1 cellular context compared by ENCODE assay signal in the genomic region with DNA sequence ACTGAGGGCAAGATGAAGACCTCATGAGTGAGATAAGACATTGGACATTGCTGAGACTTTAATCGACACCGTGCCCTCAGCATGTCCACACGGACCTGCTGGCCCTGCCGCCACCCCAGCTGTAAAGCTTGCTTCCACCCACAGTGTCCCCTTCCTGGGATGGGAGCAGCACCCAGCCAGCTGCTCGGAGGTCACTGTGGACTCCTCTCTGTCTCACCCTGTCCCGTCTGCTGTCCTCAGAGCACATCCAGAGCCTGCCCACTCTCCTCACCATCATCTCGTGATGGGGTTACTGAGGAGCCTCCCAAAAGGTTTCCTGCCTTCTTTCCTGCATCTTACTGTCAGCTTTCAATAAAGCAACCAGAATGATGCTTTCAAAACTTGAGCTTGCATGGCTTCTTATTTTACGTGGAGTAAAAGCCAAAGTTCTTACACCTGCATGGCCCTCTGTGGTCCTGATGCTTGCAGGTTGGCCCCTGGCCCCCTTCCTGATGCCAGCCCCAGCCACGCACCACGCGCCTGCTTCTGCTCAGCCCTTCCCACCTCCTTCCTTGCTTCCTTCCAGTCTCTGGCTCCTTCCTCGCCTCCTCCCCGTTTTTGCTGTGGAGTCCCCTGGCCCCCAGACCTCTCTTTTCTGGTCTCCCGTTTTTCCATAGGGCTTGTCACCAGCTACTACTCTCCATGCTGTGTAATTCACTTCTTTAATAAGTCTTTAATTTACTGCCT.
TF ChIP-seq lines count a peak whose summit lies in the region.

No MANE protein-coding gene starts in this region.

TF ChIP-seq in GM23338, 12 proteins besides CTCF, POLR2A, EP300 and RAD21 (continued from another document):
- TF ChIP-seq POLR2AphosphoS5 (IDR thresholded peaks at IDR 0.05; ENCODE audit: low read depth) (no peak), JUNB (IDR thresholded peaks at IDR 0.05; ENCODE audit: unreplicated experiment) (no peak), NANOG (IDR thresholded peaks at IDR 0.05; ENCODE audit: borderline replicate concordance) (no peak), CREB1 (CRISPR knock-in tag; IDR thresholded peaks at IDR 0.05; ENCODE audit: low read depth) (no peak), STAT1 (IDR thresholded peaks at IDR 0.05; ENCODE audit: unreplicated experiment) (no peak), ZNF331 (CRISPR knock-in tag; IDR thresholded peaks at IDR 0.05; ENCODE audit: low read depth) (no peak), ZNF114 (CRISPR knock-in tag; IDR thresholded peaks at IDR 0.05) (no peak), EZH2phosphoT487 (IDR thresholded peaks at IDR 0.05; ENCODE audit: unreplicated experiment) (no peak)
- TF ChIP-seq, protein P1, sequence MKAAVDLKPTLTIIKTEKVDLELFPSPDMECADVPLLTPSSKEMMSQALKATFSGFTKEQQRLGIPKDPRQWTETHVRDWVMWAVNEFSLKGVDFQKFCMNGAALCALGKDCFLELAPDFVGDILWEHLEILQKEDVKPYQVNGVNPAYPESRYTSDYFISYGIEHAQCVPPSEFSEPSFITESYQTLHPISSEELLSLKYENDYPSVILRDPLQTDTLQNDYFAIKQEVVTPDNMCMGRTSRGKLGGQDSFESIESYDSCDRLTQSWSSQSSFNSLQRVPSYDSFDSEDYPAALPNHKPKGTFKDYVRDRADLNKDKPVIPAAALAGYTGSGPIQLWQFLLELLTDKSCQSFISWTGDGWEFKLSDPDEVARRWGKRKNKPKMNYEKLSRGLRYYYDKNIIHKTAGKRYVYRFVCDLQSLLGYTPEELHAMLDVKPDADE (IDR thresholded peaks at IDR 0.05), result no peak
- TF ChIP-seq, protein P2, sequence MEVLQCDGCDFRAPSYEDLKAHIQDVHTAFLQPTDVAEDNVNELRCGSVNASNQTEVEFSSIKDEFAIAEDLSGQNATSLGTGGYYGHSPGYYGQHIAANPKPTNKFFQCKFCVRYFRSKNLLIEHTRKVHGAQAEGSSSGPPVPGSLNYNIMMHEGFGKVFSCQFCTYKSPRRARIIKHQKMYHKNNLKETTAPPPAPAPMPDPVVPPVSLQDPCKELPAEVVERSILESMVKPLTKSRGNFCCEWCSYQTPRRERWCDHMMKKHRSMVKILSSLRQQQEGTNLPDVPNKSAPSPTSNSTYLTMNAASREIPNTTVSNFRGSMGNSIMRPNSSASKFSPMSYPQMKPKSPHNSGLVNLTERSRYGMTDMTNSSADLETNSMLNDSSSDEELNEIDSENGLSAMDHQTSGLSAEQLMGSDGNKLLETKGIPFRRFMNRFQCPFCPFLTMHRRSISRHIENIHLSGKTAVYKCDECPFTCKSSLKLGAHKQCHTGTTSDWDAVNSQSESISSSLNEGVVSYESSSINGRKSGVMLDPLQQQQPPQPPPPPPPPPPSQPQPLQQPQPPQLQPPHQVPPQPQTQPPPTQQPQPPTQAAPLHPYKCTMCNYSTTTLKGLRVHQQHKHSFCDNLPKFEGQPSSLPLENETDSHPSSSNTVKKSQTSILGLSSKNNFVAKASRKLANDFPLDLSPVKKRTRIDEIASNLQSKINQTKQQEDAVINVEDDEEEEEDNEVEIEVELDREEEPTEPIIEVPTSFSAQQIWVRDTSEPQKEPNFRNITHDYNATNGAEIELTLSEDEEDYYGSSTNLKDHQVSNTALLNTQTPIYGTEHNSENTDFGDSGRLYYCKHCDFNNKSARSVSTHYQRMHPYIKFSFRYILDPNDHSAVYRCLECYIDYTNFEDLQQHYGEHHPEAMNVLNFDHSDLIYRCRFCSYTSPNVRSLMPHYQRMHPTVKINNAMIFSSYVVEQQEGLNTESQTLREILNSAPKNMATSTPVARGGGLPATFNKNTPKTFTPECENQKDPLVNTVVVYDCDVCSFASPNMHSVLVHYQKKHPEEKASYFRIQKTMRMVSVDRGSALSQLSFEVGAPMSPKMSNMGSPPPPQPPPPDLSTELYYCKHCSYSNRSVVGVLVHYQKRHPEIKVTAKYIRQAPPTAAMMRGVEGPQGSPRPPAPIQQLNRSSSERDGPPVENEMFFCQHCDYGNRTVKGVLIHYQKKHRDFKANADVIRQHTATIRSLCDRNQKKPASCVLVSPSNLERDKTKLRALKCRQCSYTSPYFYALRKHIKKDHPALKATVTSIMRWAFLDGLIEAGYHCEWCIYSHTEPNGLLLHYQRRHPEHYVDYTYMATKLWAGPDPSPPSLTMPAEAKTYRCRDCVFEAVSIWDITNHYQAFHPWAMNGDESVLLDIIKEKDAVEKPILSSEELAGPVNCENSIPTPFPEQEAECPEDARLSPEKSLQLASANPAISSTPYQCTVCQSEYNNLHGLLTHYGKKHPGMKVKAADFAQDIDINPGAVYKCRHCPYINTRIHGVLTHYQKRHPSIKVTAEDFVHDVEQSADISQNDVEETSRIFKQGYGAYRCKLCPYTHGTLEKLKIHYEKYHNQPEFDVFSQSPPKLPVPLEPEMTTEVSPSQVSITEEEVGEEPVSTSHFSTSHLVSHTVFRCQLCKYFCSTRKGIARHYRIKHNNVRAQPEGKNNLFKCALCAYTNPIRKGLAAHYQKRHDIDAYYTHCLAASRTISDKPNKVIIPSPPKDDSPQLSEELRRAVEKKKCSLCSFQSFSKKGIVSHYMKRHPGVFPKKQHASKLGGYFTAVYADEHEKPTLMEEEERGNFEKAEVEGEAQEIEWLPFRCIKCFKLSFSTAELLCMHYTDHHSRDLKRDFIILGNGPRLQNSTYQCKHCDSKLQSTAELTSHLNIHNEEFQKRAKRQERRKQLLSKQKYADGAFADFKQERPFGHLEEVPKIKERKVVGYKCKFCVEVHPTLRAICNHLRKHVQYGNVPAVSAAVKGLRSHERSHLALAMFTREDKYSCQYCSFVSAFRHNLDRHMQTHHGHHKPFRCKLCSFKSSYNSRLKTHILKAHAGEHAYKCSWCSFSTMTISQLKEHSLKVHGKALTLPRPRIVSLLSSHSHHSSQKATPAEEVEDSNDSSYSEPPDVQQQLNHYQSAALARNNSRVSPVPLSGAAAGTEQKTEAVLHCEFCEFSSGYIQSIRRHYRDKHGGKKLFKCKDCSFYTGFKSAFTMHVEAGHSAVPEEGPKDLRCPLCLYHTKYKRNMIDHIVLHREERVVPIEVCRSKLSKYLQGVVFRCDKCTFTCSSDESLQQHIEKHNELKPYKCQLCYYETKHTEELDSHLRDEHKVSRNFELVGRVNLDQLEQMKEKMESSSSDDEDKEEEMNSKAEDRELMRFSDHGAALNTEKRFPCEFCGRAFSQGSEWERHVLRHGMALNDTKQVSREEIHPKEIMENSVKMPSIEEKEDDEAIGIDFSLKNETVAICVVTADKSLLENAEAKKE (CRISPR knock-in tag; IDR thresholded peaks at IDR 0.05), result no peak
TF ChIP-seq in GM23338: peak in this region for 0.
